25 cellular contexts compared by ENCODE assay signal in genomic region chr7:102849079-102849478, GRCh38.
"Had no signal": no experiment of that assay in that cellular context is flagged by ENCODE, and none has a peak within 500 bp of the region (broad histone marks: within the 10 kb centered on the region; RNA-seq: fewer than 3 reads in every experiment).

No MANE protein-coding gene starts in this region.

- H3K27ac ChIP-seq: brain microvascular endothelial cell, coronary artery, esophagus muscularis mucosa, gastrocnemius medialis, tibial nerve had no signal

- FAIRE-seq: kidney, urothelium cell line had no signal

- H3K4me3 ChIP-seq: coronary artery, esophagus muscularis mucosa, gastrocnemius medialis, lung, tibial nerve had no signal

- ATAC-seq: activated naive CD8-positive, alpha-beta T cell treated with anti-CD3 and anti-CD28 coated beads, Interleukin-2, amount 50 U/mL, for 24 hours; gastrocnemius medialis; left lobe of liver had no signal

- DNase-seq: activated CD4-positive, alpha-beta T cell treated with anti-CD3 and anti-CD28 coated beads, Interleukin-2, amount 10 ng/mL, durations not matched to agents 7 days and 5 days; activated CD8-positive, alpha-beta memory T cell treated with anti-CD3 and anti-CD28 coated beads, Interleukin-2, amount 50 U/mL, for 48 hours; activated effector memory CD4-positive, alpha-beta T cell treated with Interleukin-2 at 50 U/mL for 16 hours; activated naive CD4-positive, alpha-beta T cell treated with anti-CD3 and anti-CD28 coated beads, Interleukin-2, amount 10 ng/mL, durations not matched to agents 7 days and 5 days; activated naive CD8-positive, alpha-beta T cell treated with anti-CD3 and anti-CD28 coated beads, Interleukin-2, amount 50 U/mL, for 24 hours; activated T-cell treated with anti-CD3 and anti-CD28 coated beads, Interleukin-2, amount 50 U/mL, for 48 hours; aorta; brain microvascular endothelial cell; effector CD4-positive, alpha-beta T cell; gastrocnemius medialis; head of caudate nucleus; kidney; nephron progenitor cell; nucleus accumbens; stimulated activated CD4-positive, alpha-beta T cell treated with anti-CD3 and anti-CD28 coated beads, Interleukin-12 subunit alpha, Interleukin-12 subunit beta, amount 100 ng/mL, for 4 hours; stimulated activated CD4-positive, alpha-beta T cell treated with anti-CD3 and anti-CD28 coated beads, Interleukin-1b, Interleukin-23, amount 100 ng/mL, for 48 hours; stimulated activated CD8-positive, alpha-beta memory T cell treated with anti-CD3 and anti-CD28 coated beads, Interleukin-4, amount 100 ng/mL, for 48 hours; stimulated activated naive CD4-positive, alpha-beta T cell; T1000 had no signal
